21 cellular contexts compared by ENCODE assay signal in genomic region chr15:57572463-57572862, GRCh38. TPM values are rescaled to one million over a fixed set of nuclear protein-coding genes. Genes with fewer than 3 reads are reported as not detected.
"Had no signal": no experiment of that assay in that cellular context is flagged by ENCODE, and none has a peak within 500 bp of the region (broad histone marks: within the 10 kb centered on the region; RNA-seq: fewer than 3 reads in every experiment).

No MANE protein-coding gene starts in this region.

- H3K9me3 ChIP-seq: heart right ventricle, left ventricle myocardium inferior, suprapubic skin had no signal

- DNase-seq: activated CD4-positive, alpha-beta T cell treated with anti-CD3 and anti-CD28 coated beads for 36 hours; activated CD4-positive, alpha-beta T cell treated with anti-CD3 and anti-CD28 coated beads, Interleukin-2, amount 50 U/mL, for 48 hours; activated gamma-delta T cell treated with Interleukin-2 at 50 U/mL for 16 hours; activated T-cell treated with anti-CD3 and anti-CD28 coated beads for 4 hours; amniotic stem cell; effector memory CD4-positive, alpha-beta T cell; heart right ventricle; kidney glomerular epithelial cell; left ventricle myocardium inferior; mammary epithelial cell; occipital lobe; retina; stimulated activated CD4-positive, alpha-beta T cell treated with anti-CD3 and anti-CD28 coated beads, Interleukin-15, amount 100 ng/mL, for 24 hours; stimulated activated CD4-positive, alpha-beta T cell treated with anti-CD3 and anti-CD28 coated beads, Interleukin-2, amount 100 ng/mL, for 48 hours; stimulated activated naive CD8-positive, alpha-beta T cell treated with anti-CD3 and anti-CD28 coated beads, Interleukin-15, amount 100 ng/mL, for 72 hours; trophoblast cell; WERI-Rb-1 had no signal

- H3K36me3 ChIP-seq: heart right ventricle, left ventricle myocardium inferior, suprapubic skin, WERI-Rb-1 had no signal

- H3K4me1 ChIP-seq: suprapubic skin had no signal

- H3K4me3 ChIP-seq: heart right ventricle, left ventricle myocardium inferior, suprapubic skin had no signal

- H3K27me3 ChIP-seq: heart right ventricle, suprapubic skin had no signal

- H3K27ac ChIP-seq: heart right ventricle, left ventricle myocardium inferior, suprapubic skin, WERI-Rb-1 had no signal

RNA-seq across cellular contexts. Expression of gene MYZAP, which starts 19.2 kb away (rescaled TPM):
- total RNA-seq: activated T-helper 1 cell treated with anti-CD3 and anti-CD28 coated beads, Interleukin-12 subunit alpha, Interleukin-12 subunit beta, Interleukin-2, Interleukin-4 antibody, amounts not matched to agents 30 ng/mL and 10 ng/mL and 1 ng/mL, durations not matched to agents 14 hours and 24 hours and 36 hours had no signal
- polyA plus RNA-seq: fibroblast of lung, neural cell had no signal
